14 cellular contexts compared by ENCODE assay signal in the genomic region with DNA sequence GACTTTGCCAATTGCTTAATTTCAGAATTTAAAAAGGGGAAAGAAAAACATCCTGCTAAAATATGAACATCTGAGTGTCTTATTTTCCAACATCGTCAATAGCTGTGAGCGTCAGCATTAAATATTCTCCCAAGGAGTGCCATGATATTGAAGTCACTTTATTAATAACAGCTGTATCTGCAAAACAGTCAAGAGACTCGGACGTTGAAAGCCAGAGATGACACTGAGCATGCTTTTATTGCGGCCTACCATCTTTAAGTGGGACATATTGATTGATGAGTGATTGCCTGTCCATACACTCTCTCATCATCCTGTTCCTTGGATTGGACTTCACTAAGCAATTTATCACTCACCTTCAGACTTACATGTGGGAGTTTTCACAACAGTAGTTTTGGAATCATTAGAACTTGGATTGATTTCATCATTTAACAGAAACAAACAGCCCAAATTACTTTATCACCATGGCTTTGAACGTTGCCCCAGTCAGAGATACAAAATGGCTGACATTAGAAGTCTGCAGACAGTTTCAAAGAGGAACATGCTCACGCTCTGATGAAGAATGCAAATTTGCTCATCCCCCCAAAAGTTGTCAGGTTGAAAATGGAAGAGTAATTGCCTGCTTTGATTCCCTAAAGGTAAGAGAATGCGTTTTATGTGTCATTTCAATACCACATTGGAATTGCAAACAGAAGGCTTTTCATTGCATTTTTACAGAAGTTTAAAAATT. TPM values are rescaled to one million over a fixed set of nuclear protein-coding genes. Genes with fewer than 3 reads are reported as not detected.
DNase-seq lines count a peak whose midpoint lies in the region; ATAC-seq and TF ChIP-seq lines count a peak whose summit lies in the region.
"Had no signal": no experiment of that assay in that cellular context is flagged by ENCODE, and none has a peak within 500 bp of the region (broad histone marks: within the 10 kb centered on the region; RNA-seq: fewer than 3 reads in every experiment).

No MANE protein-coding gene starts in this region.

- H3K4me3 Mint-ChIP-seq in HFFc6 = peak overlapping the region; percentile 72
- H3K4me3 Mint-ChIP-seq: H9 had no signal

- H3K27ac ChIP-seq in brain microvascular endothelial cell (peak overlapping the region; percentile 89), right lobe of liver (peak overlapping the region; percentile 69 to 81 (median 72)), transverse colon (peak overlapping the region; percentile 68 to 79 (median 74))

- no peaks in the 10 kb centered on the region for H3K9me3 Mint-ChIP-seq in HFFc6
- H3K9me3 Mint-ChIP-seq: CD4-positive, CD25-positive, alpha-beta regulatory T cell; H9; stimulated activated effector memory CD8-positive, alpha-beta T cell treated with anti-CD3 and anti-CD28 coated beads, Interleukin-12 subunit alpha, Interleukin-12 subunit beta, amount 100 ng/mL, for 72 hours had no signal

- no peaks in the 10 kb centered on the region for H3K27me3 ChIP-seq in brain microvascular endothelial cell (replicated peaks)
- no peaks in the 10 kb centered on the region for H3K27me3 ChIP-seq in right lobe of liver
- no peaks in the 10 kb centered on the region for H3K27me3 ChIP-seq in transverse colon

- H3K9me3 ChIP-seq in right lobe of liver (no peaks in the 10 kb centered on the region), transverse colon (no peaks in the 10 kb centered on the region), mucosa of descending colon (no peaks in the 10 kb centered on the region)
- H3K9me3 ChIP-seq: prostate gland had no signal

- H3K4me1 ChIP-seq in right lobe of liver (peaks cover 0 to 68% (median 25%) of the 10 kb centered on the region in 4 donors), transverse colon (peaks cover 31 to 89% (median 51%) of the 10 kb centered on the region in 4 donors), mucosa of descending colon (ENCODE audit: low read depth) (peaks cover 23% of the 10 kb centered on the region)

- peak in 3 of 4 donors; percentile 6 to 26 (median 9) for ATAC-seq in right lobe of liver
- no peak for ATAC-seq in mucosa of descending colon

- peaks cover 2% of the 10 kb centered on the region for H3K27me3 Mint-ChIP-seq in HFFc6 (ENCODE audit: insufficient read depth)
- H3K27me3 Mint-ChIP-seq: CD4-positive, CD25-positive, alpha-beta regulatory T cell had no signal

- TF ChIP-seq CTCF in HFFc6 (IDR thresholded peaks at IDR 0.05) = no peak
- TF ChIP-seq CTCF in brain microvascular endothelial cell (IDR thresholded peaks at IDR 0.05; ENCODE audit: low read depth, low read length, missing control alignments) = no peak
- TF ChIP-seq CTCF in right lobe of liver (IDR thresholded peaks at IDR 0.05) = no peak
- TF ChIP-seq CTCF in transverse colon (IDR thresholded peaks at IDR 0.05) = no peak
- TF ChIP-seq CTCF in mucosa of descending colon (IDR thresholded peaks at IDR 0.05) = no peak

- 26% methylated on average over 8 of the region's 8 CpGs for WGBS in right lobe of liver (ENCODE audit: insufficient coverage, low coverage, low lambda C conversion rate, missing lambda C conversion rate)
- 73 to 77% methylated on average over 8 of the region's 8 CpGs for WGBS in transverse colon (ENCODE audit: low coverage in 1 of 2), 2 donors

- DNase-seq in HFFc6 (peak; percentile 9), brain microvascular endothelial cell (no peak), right lobe of liver (no peak), transverse colon (no peak), mucosa of descending colon (no peak), posterior cingulate gyrus (no peak)
- no peak for DNase-seq in activated naive CD4-positive, alpha-beta T cell treated with anti-CD3 and anti-CD28 coated beads, Interleukin-2, amount 50 U/mL, for 16 hours
- DNase-seq: activated T-cell treated with anti-CD3 and anti-CD28 coated beads for 4 hours; CD4-positive, CD25-positive, alpha-beta regulatory T cell; H9; NCI-H2171; stimulated activated CD4-positive, alpha-beta T cell treated with anti-CD3 and anti-CD28 coated beads, Interleukin-4, amount 100 ng/mL, for 1 hour had no signal

- intact Hi-C loops in right lobe of liver (cut with DNase I) (no loop called here), transverse colon (cut with DNase I; ENCODE audit: low total_unique reads) (no loop called here), mucosa of descending colon (cut with DNase I, micrococcal nuclease) (no loop called here), posterior cingulate gyrus (cut with DNase I) (no loop called here)

- peaks cover 9% of the 10 kb centered on the region for H3K36me3 ChIP-seq in brain microvascular endothelial cell (replicated peaks)
- H3K36me3 ChIP-seq in right lobe of liver = no peaks in the 10 kb centered on the region
- H3K36me3 ChIP-seq in transverse colon = peaks cover 0 to 7% (median 0%) of the 10 kb centered on the region in 4 donors
- no peaks in the 10 kb centered on the region for H3K36me3 ChIP-seq in mucosa of descending colon (ENCODE audit: low read depth)
- H3K36me3 ChIP-seq: prostate gland had no signal

- peak; percentile 75 for TF ChIP-seq POLR2A in right lobe of liver (IDR thresholded peaks at IDR 0.05)
- no peak for TF ChIP-seq POLR2A in transverse colon (IDR thresholded peaks at IDR 0.05)

- H3K4me3 ChIP-seq in brain microvascular endothelial cell (ENCODE audit: low read depth, low read length) (no peak overlapping the region), right lobe of liver (peak overlapping the region; percentile 10 to 27 (median 20)), transverse colon (no peak overlapping the region), mucosa of descending colon (no peak overlapping the region)
- H3K4me3 ChIP-seq: prostate gland had no signal

- peaks cover 30% of the 10 kb centered on the region for H3K36me3 Mint-ChIP-seq in HFFc6 (ENCODE audit: low read depth)

- H3K4me1 Mint-ChIP-seq in HFFc6 (ENCODE audit: low read depth) = peaks cover 96% of the 10 kb centered on the region

- in situ Hi-C loops in brain microvascular endothelial cell (cut with HindIII; ENCODE audit: low pct_ligation_motif_present, low sequenced_read_pairs) (no loop called here), transverse colon (cut with MboI; ENCODE audit: low pct_ligation_motif_present in 1 of 4, low pct_unique_long_range_greater_than_20kb in 1 of 4, low sequenced_read_pairs in 3 of 4) (no loop called here)

- H3K27ac Mint-ChIP-seq in HFFc6 = peak overlapping the region; percentile 78
- H3K27ac Mint-ChIP-seq: H9 had no signal

- TF ChIP-seq EP300 in transverse colon (IDR thresholded peaks at IDR 0.05; ENCODE audit: low read depth) = no peak

RNA-seq across cellular contexts. Expression of gene MBNL2, which starts 53.8 kb away (rescaled TPM):
- total RNA-seq in HFFc6 (2021; fragmentation: NEBNext Ultra II Directional; extraction: Animal tissue kit (Norgen Biotek cat#: 25700)) = 100 to 1,000 TPM in 3 of 6 experiments, 10 to 100 TPM in 3; 78.5 to 138 (median 99.8) TPM
- total RNA-seq in right lobe of liver (100 to 1,000 TPM in 3 of 6 experiments, 10 to 100 TPM in 3; 30.3 to 135 (median 81.5) TPM), transverse colon (10 to 100 TPM; 26.9 to 53.7 (median 46.1) TPM), mucosa of descending colon (10 to 100 TPM; 41.0 to 75.1 (median 47.2) TPM)

Comparison
In these comparisons a context has a peak if more than half of its experiments do, and no peak if none do; other contexts are left out.
1. H3K4me3 ChIP-seq: peak in right lobe of liver (3 of 3); none in brain microvascular endothelial cell (single experiment), transverse colon (0 of 4) and mucosa of descending colon (single experiment).
2. Peak in every context shown above with its lines, with median percentiles within 50 percentile points of each other: H3K27ac ChIP-seq.